ENCODE assay signal across 9 cellular contexts in the genomic region with DNA sequence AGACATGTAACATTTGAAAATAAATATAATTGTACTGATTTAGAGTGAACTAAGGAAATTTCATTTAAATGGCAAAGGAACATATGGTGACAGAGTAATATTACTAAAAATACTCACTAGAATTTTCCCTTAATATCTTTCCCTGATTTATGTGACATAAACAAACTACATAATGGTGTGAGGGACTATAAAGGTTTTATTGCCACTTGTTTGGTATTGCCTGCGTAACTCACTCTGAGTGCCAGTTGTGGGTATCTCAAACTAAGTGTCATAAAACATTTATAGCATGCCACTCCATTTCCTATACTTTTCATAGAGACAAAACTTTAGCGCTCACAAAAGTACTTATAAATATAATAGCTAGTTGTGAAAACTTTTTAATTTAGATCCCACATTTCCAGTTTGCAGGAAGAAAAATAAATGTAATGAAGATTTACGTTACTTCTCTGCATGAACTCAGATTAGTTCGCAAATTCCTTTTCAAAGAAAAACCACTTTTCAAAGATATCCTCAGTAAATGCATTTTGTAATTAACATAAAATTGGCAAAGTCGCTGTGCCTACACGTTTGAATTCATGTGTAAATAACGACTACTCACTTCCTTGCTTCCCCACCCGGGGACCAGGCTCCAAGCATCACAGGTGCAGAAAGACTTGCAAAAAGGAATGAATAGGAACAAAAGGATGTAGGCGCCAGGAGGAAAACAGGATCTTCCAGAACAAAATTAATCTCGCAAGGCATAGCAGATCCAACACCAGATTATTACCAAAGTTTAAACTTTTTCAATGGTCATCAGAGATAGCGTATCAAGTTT. TPM values are rescaled to one million over a fixed set of nuclear protein-coding genes. Genes with fewer than 3 reads are reported as not detected.
DNase-seq lines count a peak whose midpoint lies in the region; ATAC-seq and TF ChIP-seq lines count a peak whose summit lies in the region.
"Had no signal": no experiment of that assay in that cellular context is flagged by ENCODE, and none has a peak within 500 bp of the region (broad histone marks: within the 10 kb centered on the region; RNA-seq: fewer than 3 reads in every experiment).

No MANE protein-coding gene starts in this region.

- ATAC-seq in T-helper 17 cell, result no peak
- ATAC-seq in left colon, result peak; percentile 66

- POLR2A ChIA-PET in Caco-2 (lab: Charles Lee), result no interaction called here

- H3K36me3 ChIP-seq in Caco-2 (ENCODE audit: control insufficient read depth, insufficient read depth, low read length) (no peaks in the 10 kb centered on the region), HUES48 (ENCODE audit: control insufficient read depth, insufficient read depth, low read length) (peaks cover 13% of the 10 kb centered on the region)

- H3K27me3 Mint-ChIP-seq in Caco-2 (ENCODE audit: insufficient read depth, unreplicated experiment), result no peaks in the 10 kb centered on the region
- H3K27me3 Mint-ChIP-seq in T-helper 17 cell, result no peaks in the 10 kb centered on the region

- H3K27me3 ChIP-seq in Caco-2 (replicated peaks; ENCODE audit: control insufficient read depth, insufficient read depth, low read length), result no peaks in the 10 kb centered on the region
- no peaks in the 10 kb centered on the region for H3K27me3 ChIP-seq in HUES48 (ENCODE audit: control insufficient read depth, insufficient read depth, low read length)

- no peaks in the 10 kb centered on the region for H3K9me3 Mint-ChIP-seq in Caco-2 (ENCODE audit: unreplicated experiment)

- peak overlapping the region; percentile 92 for H3K9ac ChIP-seq in HUES48 (ENCODE audit: low read depth, low read length)

- H3K27ac Mint-ChIP-seq in Caco-2 (ENCODE audit: unreplicated experiment), result peak overlapping the region; percentile 87
- peak overlapping the region; percentile 81 for H3K27ac Mint-ChIP-seq in T-helper 17 cell

- no peak for TF ChIP-seq CTCF in Caco-2 (IDR thresholded peaks at IDR 0.05; ENCODE audit: insufficient read depth in 1 of 2, low read depth in 1 of 2, low read length in 1 of 2, severe bottlenecking in 1 of 2, unreplicated experiment in 1 of 2)

- intact Hi-C loops in Caco-2 (cut with micrococcal nuclease; ENCODE audit: unreplicated experiment) (loop anchor here (5.0 kb wide), 2 partner anchors 176 to 366 kb away; a partner anchor contains a TSS), left colon (cut with DNase I, micrococcal nuclease) (no loop called here)

- no peak for DNase-seq in Caco-2
- no peak for DNase-seq in T-helper 17 cell
- peak in 1 of 2 donors; percentile 37 for DNase-seq in left colon
- no peak for DNase-seq in stimulated activated CD8-positive, alpha-beta memory T cell treated with anti-CD3 and anti-CD28 coated beads, Interleukin-4, amount 100 ng/mL, for 48 hours
- DNase-seq in GF-D8 (lab: John Stamatoyannopoulos, UW), result no peak
- no peak for DNase-seq in amygdala (lab: John Stamatoyannopoulos, UW)
- no peak for DNase-seq in AG08396 (ENCODE audit: low spot score)
- DNase-seq: RPMI8226 had no signal

- no TSS peak for BruUV-seq in Caco-2 (replicated peaks; lab: Mats Ljungman, UMichigan)

- CTCF ChIA-PET in Caco-2 (lab: Charles Lee), result interaction anchor here (1.0 kb wide), 1 partner anchor 148 kb away, joined by 3 read pairs; a partner anchor contains a TSS

- H3K36me3 Mint-ChIP-seq in Caco-2 (ENCODE audit: insufficient read depth, unreplicated experiment) (peaks cover 9% of the 10 kb centered on the region), T-helper 17 cell (ENCODE audit: low read depth) (no peaks in the 10 kb centered on the region)

- peak overlapping the region; percentile 96 for H3K4me3 ChIP-seq in Caco-2 (ENCODE audit: low read depth, low read length)
- peak overlapping the region; percentile 85 for H3K4me3 ChIP-seq in HUES48 (ENCODE audit: low read depth, low read length)

- H3K4me1 Mint-ChIP-seq in Caco-2 (ENCODE audit: low read depth, unreplicated experiment), result peaks cover 7% of the 10 kb centered on the region
- H3K4me1 Mint-ChIP-seq in T-helper 17 cell, result peaks cover 13% of the 10 kb centered on the region

- H3K4me1 ChIP-seq in Caco-2 (peaks cover 23% of the 10 kb centered on the region), HUES48 (ENCODE audit: control insufficient read depth, insufficient read depth, low read length) (peaks cover 24% of the 10 kb centered on the region)

- H3K4me3 Mint-ChIP-seq in Caco-2 (ENCODE audit: unreplicated experiment) (peak overlapping the region; percentile 91), T-helper 17 cell (peak overlapping the region; percentile 95)

- no peaks in the 10 kb centered on the region for H3K9me3 ChIP-seq in Caco-2
- no peaks in the 10 kb centered on the region; the same call in 1 of the 2 replicates for H3K9me3 ChIP-seq in HUES48 (ENCODE audit: control insufficient read depth, insufficient read depth, low read length)
- H3K9me3 ChIP-seq in T-helper 17 cell (ENCODE audit: control insufficient read depth, low read length, poor library complexity, severe bottlenecking), result no peaks in the 10 kb centered on the region

- H3K27ac ChIP-seq in HUES48 (ENCODE audit: low read depth, low read length), result peak overlapping the region; percentile 100

RNA-seq across cellular contexts. Expression of a gene that starts 1.6 kb away (rescaled TPM):
- total RNA-seq in Caco-2 (2022) (43.6 and 45.0 TPM in 2 replicates), T-helper 17 cell (10 to 100 TPM in 1 of 2 donors, 1 to 10 TPM in 1; 9.4 to 12.1 TPM), left colon (10 to 100 TPM; 18.6 to 22.8 TPM)
